ENCODE assay signal across 2 cellular contexts in the genomic region with DNA sequence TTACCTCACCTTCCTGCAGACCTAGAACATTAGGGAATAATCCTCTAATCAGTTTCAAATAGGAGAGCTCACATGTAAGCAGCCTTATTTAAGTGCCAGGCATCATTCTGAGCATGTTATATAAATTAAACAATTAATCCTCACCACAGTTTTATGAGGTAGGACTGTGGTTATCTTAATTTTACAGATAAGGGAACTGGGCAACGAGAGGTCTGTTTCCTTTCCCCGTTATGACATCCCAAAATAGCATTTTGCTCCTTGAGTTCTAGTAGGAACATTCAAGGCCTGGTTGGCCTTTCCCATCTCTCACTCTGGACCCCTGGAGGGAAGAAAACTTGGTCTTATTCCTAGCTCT.
TF ChIP-seq lines count a peak whose summit lies in the region.

No MANE protein-coding gene starts in this region.

TF ChIP-seq in GM23338, 12 proteins besides CTCF, POLR2A, EP300 and RAD21 (continues in another document):
- no peak for TF ChIP-seq JUNB (IDR thresholded peaks at IDR 0.05; ENCODE audit: unreplicated experiment)
- TF ChIP-seq ZNF331 (CRISPR knock-in tag; IDR thresholded peaks at IDR 0.05; ENCODE audit: low read depth) = no peak
- no peak for TF ChIP-seq STAT1 (IDR thresholded peaks at IDR 0.05; ENCODE audit: unreplicated experiment)
- TF ChIP-seq, protein P1, sequence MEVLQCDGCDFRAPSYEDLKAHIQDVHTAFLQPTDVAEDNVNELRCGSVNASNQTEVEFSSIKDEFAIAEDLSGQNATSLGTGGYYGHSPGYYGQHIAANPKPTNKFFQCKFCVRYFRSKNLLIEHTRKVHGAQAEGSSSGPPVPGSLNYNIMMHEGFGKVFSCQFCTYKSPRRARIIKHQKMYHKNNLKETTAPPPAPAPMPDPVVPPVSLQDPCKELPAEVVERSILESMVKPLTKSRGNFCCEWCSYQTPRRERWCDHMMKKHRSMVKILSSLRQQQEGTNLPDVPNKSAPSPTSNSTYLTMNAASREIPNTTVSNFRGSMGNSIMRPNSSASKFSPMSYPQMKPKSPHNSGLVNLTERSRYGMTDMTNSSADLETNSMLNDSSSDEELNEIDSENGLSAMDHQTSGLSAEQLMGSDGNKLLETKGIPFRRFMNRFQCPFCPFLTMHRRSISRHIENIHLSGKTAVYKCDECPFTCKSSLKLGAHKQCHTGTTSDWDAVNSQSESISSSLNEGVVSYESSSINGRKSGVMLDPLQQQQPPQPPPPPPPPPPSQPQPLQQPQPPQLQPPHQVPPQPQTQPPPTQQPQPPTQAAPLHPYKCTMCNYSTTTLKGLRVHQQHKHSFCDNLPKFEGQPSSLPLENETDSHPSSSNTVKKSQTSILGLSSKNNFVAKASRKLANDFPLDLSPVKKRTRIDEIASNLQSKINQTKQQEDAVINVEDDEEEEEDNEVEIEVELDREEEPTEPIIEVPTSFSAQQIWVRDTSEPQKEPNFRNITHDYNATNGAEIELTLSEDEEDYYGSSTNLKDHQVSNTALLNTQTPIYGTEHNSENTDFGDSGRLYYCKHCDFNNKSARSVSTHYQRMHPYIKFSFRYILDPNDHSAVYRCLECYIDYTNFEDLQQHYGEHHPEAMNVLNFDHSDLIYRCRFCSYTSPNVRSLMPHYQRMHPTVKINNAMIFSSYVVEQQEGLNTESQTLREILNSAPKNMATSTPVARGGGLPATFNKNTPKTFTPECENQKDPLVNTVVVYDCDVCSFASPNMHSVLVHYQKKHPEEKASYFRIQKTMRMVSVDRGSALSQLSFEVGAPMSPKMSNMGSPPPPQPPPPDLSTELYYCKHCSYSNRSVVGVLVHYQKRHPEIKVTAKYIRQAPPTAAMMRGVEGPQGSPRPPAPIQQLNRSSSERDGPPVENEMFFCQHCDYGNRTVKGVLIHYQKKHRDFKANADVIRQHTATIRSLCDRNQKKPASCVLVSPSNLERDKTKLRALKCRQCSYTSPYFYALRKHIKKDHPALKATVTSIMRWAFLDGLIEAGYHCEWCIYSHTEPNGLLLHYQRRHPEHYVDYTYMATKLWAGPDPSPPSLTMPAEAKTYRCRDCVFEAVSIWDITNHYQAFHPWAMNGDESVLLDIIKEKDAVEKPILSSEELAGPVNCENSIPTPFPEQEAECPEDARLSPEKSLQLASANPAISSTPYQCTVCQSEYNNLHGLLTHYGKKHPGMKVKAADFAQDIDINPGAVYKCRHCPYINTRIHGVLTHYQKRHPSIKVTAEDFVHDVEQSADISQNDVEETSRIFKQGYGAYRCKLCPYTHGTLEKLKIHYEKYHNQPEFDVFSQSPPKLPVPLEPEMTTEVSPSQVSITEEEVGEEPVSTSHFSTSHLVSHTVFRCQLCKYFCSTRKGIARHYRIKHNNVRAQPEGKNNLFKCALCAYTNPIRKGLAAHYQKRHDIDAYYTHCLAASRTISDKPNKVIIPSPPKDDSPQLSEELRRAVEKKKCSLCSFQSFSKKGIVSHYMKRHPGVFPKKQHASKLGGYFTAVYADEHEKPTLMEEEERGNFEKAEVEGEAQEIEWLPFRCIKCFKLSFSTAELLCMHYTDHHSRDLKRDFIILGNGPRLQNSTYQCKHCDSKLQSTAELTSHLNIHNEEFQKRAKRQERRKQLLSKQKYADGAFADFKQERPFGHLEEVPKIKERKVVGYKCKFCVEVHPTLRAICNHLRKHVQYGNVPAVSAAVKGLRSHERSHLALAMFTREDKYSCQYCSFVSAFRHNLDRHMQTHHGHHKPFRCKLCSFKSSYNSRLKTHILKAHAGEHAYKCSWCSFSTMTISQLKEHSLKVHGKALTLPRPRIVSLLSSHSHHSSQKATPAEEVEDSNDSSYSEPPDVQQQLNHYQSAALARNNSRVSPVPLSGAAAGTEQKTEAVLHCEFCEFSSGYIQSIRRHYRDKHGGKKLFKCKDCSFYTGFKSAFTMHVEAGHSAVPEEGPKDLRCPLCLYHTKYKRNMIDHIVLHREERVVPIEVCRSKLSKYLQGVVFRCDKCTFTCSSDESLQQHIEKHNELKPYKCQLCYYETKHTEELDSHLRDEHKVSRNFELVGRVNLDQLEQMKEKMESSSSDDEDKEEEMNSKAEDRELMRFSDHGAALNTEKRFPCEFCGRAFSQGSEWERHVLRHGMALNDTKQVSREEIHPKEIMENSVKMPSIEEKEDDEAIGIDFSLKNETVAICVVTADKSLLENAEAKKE (CRISPR knock-in tag; IDR thresholded peaks at IDR 0.05) = no peak
- TF ChIP-seq, protein P2, sequence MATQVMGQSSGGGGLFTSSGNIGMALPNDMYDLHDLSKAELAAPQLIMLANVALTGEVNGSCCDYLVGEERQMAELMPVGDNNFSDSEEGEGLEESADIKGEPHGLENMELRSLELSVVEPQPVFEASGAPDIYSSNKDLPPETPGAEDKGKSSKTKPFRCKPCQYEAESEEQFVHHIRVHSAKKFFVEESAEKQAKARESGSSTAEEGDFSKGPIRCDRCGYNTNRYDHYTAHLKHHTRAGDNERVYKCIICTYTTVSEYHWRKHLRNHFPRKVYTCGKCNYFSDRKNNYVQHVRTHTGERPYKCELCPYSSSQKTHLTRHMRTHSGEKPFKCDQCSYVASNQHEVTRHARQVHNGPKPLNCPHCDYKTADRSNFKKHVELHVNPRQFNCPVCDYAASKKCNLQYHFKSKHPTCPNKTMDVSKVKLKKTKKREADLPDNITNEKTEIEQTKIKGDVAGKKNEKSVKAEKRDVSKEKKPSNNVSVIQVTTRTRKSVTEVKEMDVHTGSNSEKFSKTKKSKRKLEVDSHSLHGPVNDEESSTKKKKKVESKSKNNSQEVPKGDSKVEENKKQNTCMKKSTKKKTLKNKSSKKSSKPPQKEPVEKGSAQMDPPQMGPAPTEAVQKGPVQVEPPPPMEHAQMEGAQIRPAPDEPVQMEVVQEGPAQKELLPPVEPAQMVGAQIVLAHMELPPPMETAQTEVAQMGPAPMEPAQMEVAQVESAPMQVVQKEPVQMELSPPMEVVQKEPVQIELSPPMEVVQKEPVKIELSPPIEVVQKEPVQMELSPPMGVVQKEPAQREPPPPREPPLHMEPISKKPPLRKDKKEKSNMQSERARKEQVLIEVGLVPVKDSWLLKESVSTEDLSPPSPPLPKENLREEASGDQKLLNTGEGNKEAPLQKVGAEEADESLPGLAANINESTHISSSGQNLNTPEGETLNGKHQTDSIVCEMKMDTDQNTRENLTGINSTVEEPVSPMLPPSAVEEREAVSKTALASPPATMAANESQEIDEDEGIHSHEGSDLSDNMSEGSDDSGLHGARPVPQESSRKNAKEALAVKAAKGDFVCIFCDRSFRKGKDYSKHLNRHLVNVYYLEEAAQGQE (IDR thresholded peaks at IDR 0.05; ENCODE audit: unreplicated experiment) = no peak
- no peak for TF ChIP-seq CREB1 (CRISPR knock-in tag; IDR thresholded peaks at IDR 0.05; ENCODE audit: low read depth)
- TF ChIP-seq NANOG (IDR thresholded peaks at IDR 0.05; ENCODE audit: borderline replicate concordance) = no peak
- TF ChIP-seq ETS1 (IDR thresholded peaks at IDR 0.05) = no peak
- TF ChIP-seq ZNF114 (CRISPR knock-in tag; IDR thresholded peaks at IDR 0.05) = no peak
- TF ChIP-seq EZH2phosphoT487 (IDR thresholded peaks at IDR 0.05; ENCODE audit: unreplicated experiment) = no peak

TF ChIP-seq in HepG2, 621 proteins besides CTCF, POLR2A, EP300 and RAD21:
- TF ChIP-seq, protein P3, sequence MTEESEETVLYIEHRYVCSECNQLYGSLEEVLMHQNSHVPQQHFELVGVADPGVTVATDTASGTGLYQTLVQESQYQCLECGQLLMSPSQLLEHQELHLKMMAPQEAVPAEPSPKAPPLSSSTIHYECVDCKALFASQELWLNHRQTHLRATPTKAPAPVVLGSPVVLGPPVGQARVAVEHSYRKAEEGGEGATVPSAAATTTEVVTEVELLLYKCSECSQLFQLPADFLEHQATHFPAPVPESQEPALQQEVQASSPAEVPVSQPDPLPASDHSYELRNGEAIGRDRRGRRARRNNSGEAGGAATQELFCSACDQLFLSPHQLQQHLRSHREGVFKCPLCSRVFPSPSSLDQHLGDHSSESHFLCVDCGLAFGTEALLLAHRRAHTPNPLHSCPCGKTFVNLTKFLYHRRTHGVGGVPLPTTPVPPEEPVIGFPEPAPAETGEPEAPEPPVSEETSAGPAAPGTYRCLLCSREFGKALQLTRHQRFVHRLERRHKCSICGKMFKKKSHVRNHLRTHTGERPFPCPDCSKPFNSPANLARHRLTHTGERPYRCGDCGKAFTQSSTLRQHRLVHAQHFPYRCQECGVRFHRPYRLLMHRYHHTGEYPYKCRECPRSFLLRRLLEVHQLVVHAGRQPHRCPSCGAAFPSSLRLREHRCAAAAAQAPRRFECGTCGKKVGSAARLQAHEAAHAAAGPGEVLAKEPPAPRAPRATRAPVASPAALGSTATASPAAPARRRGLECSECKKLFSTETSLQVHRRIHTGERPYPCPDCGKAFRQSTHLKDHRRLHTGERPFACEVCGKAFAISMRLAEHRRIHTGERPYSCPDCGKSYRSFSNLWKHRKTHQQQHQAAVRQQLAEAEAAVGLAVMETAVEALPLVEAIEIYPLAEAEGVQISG (CRISPR knock-in tag; IDR thresholded peaks at IDR 0.05) = no peak
- TF ChIP-seq ZNF256 (CRISPR knock-in tag; conservative IDR thresholded peaks at IDR 0.05) = no peak
- no peak for TF ChIP-seq SIX4 (CRISPR knock-in tag; IDR thresholded peaks at IDR 0.05)
- TF ChIP-seq SKIL (CRISPR knock-in tag; IDR thresholded peaks at IDR 0.05; ENCODE audit: borderline replicate concordance) = no peak
- no peak for TF ChIP-seq ZNF570 (CRISPR knock-in tag; IDR thresholded peaks at IDR 0.05; ENCODE audit: borderline replicate concordance)
- TF ChIP-seq, protein P4, sequence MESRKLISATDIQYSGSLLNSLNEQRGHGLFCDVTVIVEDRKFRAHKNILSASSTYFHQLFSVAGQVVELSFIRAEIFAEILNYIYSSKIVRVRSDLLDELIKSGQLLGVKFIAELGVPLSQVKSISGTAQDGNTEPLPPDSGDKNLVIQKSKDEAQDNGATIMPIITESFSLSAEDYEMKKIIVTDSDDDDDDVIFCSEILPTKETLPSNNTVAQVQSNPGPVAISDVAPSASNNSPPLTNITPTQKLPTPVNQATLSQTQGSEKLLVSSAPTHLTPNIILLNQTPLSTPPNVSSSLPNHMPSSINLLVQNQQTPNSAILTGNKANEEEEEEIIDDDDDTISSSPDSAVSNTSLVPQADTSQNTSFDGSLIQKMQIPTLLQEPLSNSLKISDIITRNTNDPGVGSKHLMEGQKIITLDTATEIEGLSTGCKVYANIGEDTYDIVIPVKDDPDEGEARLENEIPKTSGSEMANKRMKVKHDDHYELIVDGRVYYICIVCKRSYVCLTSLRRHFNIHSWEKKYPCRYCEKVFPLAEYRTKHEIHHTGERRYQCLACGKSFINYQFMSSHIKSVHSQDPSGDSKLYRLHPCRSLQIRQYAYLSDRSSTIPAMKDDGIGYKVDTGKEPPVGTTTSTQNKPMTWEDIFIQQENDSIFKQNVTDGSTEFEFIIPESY (CRISPR knock-in tag; IDR thresholded peaks at IDR 0.05) = no peak
- TF ChIP-seq SNRNP70 (IDR thresholded peaks at IDR 0.05; ENCODE audit: low read depth, low read length) = no peak
- TF ChIP-seq ZBTB37 (CRISPR knock-in tag; IDR thresholded peaks at IDR 0.05) = no peak
- no peak for TF ChIP-seq TCF7L2 (IDR thresholded peaks at IDR 0.05; ENCODE audit: low read depth, low read length)
- TF ChIP-seq EZH2 (conservative IDR thresholded peaks at IDR 0.05; ENCODE audit: low read depth, low read length) = no peak
TF ChIP-seq in HepG2: peak in this region for 0.
